Comparison of ENCODE assay signal across 8 cellular contexts in genomic region chr18:48975817-48976649, GRCh38. TPM values are rescaled to one million over a fixed set of nuclear protein-coding genes. Genes with fewer than 3 reads are reported as not detected.
DNase-seq lines count a peak whose midpoint lies in the region; ATAC-seq and TF ChIP-seq lines count a peak whose summit lies in the region.

No MANE protein-coding gene starts in this region.

- peak; percentile 79 for ATAC-seq in GM18867 (IDR thresholded peaks at IDR 0.05; ENCODE audit: unreplicated experiment)
- peak; percentile 57 for ATAC-seq in HG03159 (IDR thresholded peaks at IDR 0.05; ENCODE audit: unreplicated experiment)
- peak; percentile 46 to 83 (median 74) for ATAC-seq in heart left ventricle

- H3K27me3 ChIP-seq in A673 (replicated peaks; ENCODE audit: insufficient read depth, low read depth, low read length, poor library complexity): no peaks in the 10 kb centered on the region
- no peaks in the 10 kb centered on the region for H3K27me3 ChIP-seq in Peyer's patch
- H3K27me3 ChIP-seq in heart left ventricle: peaks cover 0 to 8% (median 0%) of the 10 kb centered on the region in 9 donors
- H3K27me3 ChIP-seq in rectal smooth muscle tissue (ENCODE audit: control insufficient read depth, insufficient read depth, low read length): peaks cover 2% of the 10 kb centered on the region

- TF ChIP-seq POLR2A in Peyer's patch (IDR thresholded peaks at IDR 0.05) (peak; percentile 54 to 82), heart left ventricle (IDR thresholded peaks at IDR 0.05) (peak in 1 of 2 donors; percentile 37)

- intact Hi-C loops in A673 (cut with micrococcal nuclease; ENCODE audit: unreplicated experiment) (no loop called here), heart left ventricle (cut with DNase I) (loop anchor here in 2 of 10 donors (2.0 kb wide), 2 partner anchors 21 to 23 kb away; no protein-coding TSS in a partner anchor)

- TF ChIP-seq CTCF in A673 (conservative IDR thresholded peaks at IDR 0.05; ENCODE audit: low read depth, low read length) (no peak), Peyer's patch (IDR thresholded peaks at IDR 0.05) (peak in 2 of 6 experiments; percentile 27 to 34), heart left ventricle (IDR thresholded peaks at IDR 0.05) (peak in 1 of 12 donors; percentile 13)

- no peaks in the 10 kb centered on the region for H3K9me3 ChIP-seq in A673 (ENCODE audit: low read depth, low read length, poor library complexity, severe bottlenecking)
- no peaks in the 10 kb centered on the region for H3K9me3 ChIP-seq in Peyer's patch
- H3K9me3 ChIP-seq in heart left ventricle: no peaks in the 10 kb centered on the region

- H3K27ac ChIP-seq in A673 (ENCODE audit: low read depth, low read length, poor library complexity, severe bottlenecking) (peak overlapping the region; percentile 67), Peyer's patch (peak overlapping the region; percentile 58 to 95 (median 78)), heart left ventricle (peak overlapping the region; percentile 65 to 93 (median 88)), rectal smooth muscle tissue (ENCODE audit: low read depth, low read length) (peak overlapping the region; percentile 60)

- POLR2A ChIA-PET in A673 (lab: Charles Lee; ENCODE audit: low non-redundant PET): interaction anchor here (0.6 kb wide), 2 partner anchors 1694 to 1853 kb away, joined by 3 read pairs; no protein-coding TSS in a partner anchor

- H3K36me3 ChIP-seq in A673 (ENCODE audit: insufficient read depth, low read length, poor library complexity, severe bottlenecking) (no peaks in the 10 kb centered on the region), Peyer's patch (no peaks in the 10 kb centered on the region), heart left ventricle (no peaks in the 10 kb centered on the region), rectal smooth muscle tissue (ENCODE audit: control insufficient read depth, insufficient read depth, low read length) (no peaks in the 10 kb centered on the region)

- no peak overlapping the region for H3K9ac ChIP-seq in rectal smooth muscle tissue (ENCODE audit: low read length)

- BruUV-seq in A673 (replicated peaks; lab: Mats Ljungman, UMichigan): no TSS peak

- H3K4me1 ChIP-seq in A673 (ENCODE audit: insufficient read depth, low read length, poor library complexity, severe bottlenecking): no peaks in the 10 kb centered on the region
- peaks cover 0 to 21% (median 4%) of the 10 kb centered on the region in 4 donors for H3K4me1 ChIP-seq in Peyer's patch
- H3K4me1 ChIP-seq in heart left ventricle: peaks cover 0 to 25% (median 6%) of the 10 kb centered on the region in 12 donors
- no peaks in the 10 kb centered on the region for H3K4me1 ChIP-seq in rectal smooth muscle tissue (ENCODE audit: control insufficient read depth, insufficient read depth, low read length)

- DNase-seq in A673 (ENCODE audit: low spot score): peak; percentile 71
- DNase-seq in Peyer's patch: peak; percentile 40 to 85 (median 77)
- peak; percentile 19 for DNase-seq in activated gamma-delta T cell treated with anti-CD3 and anti-CD28 coated beads, Interleukin-2, amount 50 U/mL, for 16 hours (ENCODE audit: low read depth)
- DNase-seq in heart left ventricle: peak; percentile 60 to 75 (median 67)
- DNase-seq in foreskin melanocyte: no peak

- CTCF ChIA-PET in A673 (lab: Charles Lee): no interaction called here

- WGBS in heart left ventricle, 4 donors: 1 to 4% (median 1%) methylated on average over 28 to 119 of the region's 119 CpGs

- H3K4me3 ChIP-seq in A673 (ENCODE audit: low read depth, low read length, poor library complexity, severe bottlenecking) (peak overlapping the region; percentile 64), Peyer's patch (peak overlapping the region; percentile 66 to 99 (median 79)), heart left ventricle (peak overlapping the region; percentile 57 to 96 (median 78)), rectal smooth muscle tissue (ENCODE audit: low read length) (peak overlapping the region; percentile 63)

RNA-seq across cellular contexts. Expression of gene SMAD7, which starts 25.3 kb away (rescaled TPM):
- total RNA-seq in A673 (2021) (11.4 and 12.0 TPM in 2 replicates), Peyer's patch (100 to 1,000 TPM in 1 of 4 donors, 10 to 100 TPM in 3; 42.9 to 100 (median 68.7) TPM), heart left ventricle (10 to 100 TPM; 16.3 to 32.0 (median 19.9) TPM)
- polyA plus RNA-seq in heart left ventricle: 10 to 100 TPM in 1 of 2 donors, 1 to 10 TPM in 1; 9.1 to 21.2 TPM
